Comparison of ENCODE assay signal across 8 cellular contexts in genomic region chr20:10553326-10553984, GRCh38.
DNase-seq lines count a peak whose midpoint lies in the region; ATAC-seq, FAIRE-seq and TF ChIP-seq lines count a peak whose summit lies in the region.

No MANE protein-coding gene starts in this region.

- peaks cover 33 to 35% of the 10 kb centered on the region in 2 donors for H3K4me1 Mint-ChIP-seq in natural killer cell
- peaks cover 19 to 22% of the 10 kb centered on the region in 2 donors for H3K4me1 Mint-ChIP-seq in natural killer cell treated with Interleukin-12 subunit alpha and Interleukin-12 subunit beta and Interleukin-15 and Interleukin-18, amount 100 ng/mL, for 72 hours (ENCODE audit: low read depth in 2 of 2)
- H3K4me1 Mint-ChIP-seq in activated CD4-positive, alpha-beta memory T cell treated with anti-CD3 and anti-CD28 coated beads, Interleukin-2, amount 10 ng/mL, durations not matched to agents 7 days and 5 days, result peaks cover 32% of the 10 kb centered on the region

- ATAC-seq in natural killer cell, result peak; percentile 62 to 80 (median 79)
- no peak for ATAC-seq in natural killer cell treated with Interleukin-12 subunit alpha and Interleukin-12 subunit beta and Interleukin-15 and Interleukin-18, amount 100 ng/mL, for 72 hours
- peak; percentile 51 for ATAC-seq in HG03095 (IDR thresholded peaks at IDR 0.05; ENCODE audit: unreplicated experiment)
- ATAC-seq in pancreas, result peak in 3 of 4 donors; percentile 52 to 71 (median 64)

- WGBS in pancreas, 2 donors, result 33% methylated on average over 5 of the region's 5 CpGs

- POLR2A ChIA-PET in activated CD4-positive, alpha-beta memory T cell treated with anti-CD3 and anti-CD28 coated beads, Interleukin-2, amount 10 ng/mL, durations not matched to agents 7 days and 5 days (lab: Charles Lee), result no interaction called here

- H3K27ac Mint-ChIP-seq in natural killer cell, result no peak overlapping the region
- H3K27ac Mint-ChIP-seq in natural killer cell treated with Interleukin-12 subunit alpha and Interleukin-12 subunit beta and Interleukin-15 and Interleukin-18, amount 100 ng/mL, for 72 hours, result no peak overlapping the region
- H3K27ac Mint-ChIP-seq in activated CD4-positive, alpha-beta memory T cell treated with anti-CD3 and anti-CD28 coated beads, Interleukin-2, amount 10 ng/mL, durations not matched to agents 7 days and 5 days, result no peak overlapping the region

- intact Hi-C loops in natural killer cell (cut with micrococcal nuclease), result loop anchor here (1.0 to 5.0 kb wide), 3 partner anchors 41 to 654 kb away; no protein-coding TSS in a partner anchor
- intact Hi-C loops in pancreas (cut with DNase I), result loop anchor here in 1 of 3 donors (10.0 kb wide), 1 partner anchor 991 kb away; no protein-coding TSS in a partner anchor

- no peaks in the 10 kb centered on the region for H3K36me3 ChIP-seq in pancreas

- H3K4me3 ChIP-seq in pancreas, result no peak overlapping the region

- no peaks in the 10 kb centered on the region for H3K9me3 ChIP-seq in pancreas

- no peaks in the 10 kb centered on the region for H3K9me3 Mint-ChIP-seq in natural killer cell
- H3K9me3 Mint-ChIP-seq in natural killer cell treated with Interleukin-12 subunit alpha and Interleukin-12 subunit beta and Interleukin-15 and Interleukin-18, amount 100 ng/mL, for 72 hours, result no peaks in the 10 kb centered on the region
- no peaks in the 10 kb centered on the region for H3K9me3 Mint-ChIP-seq in activated CD4-positive, alpha-beta memory T cell treated with anti-CD3 and anti-CD28 coated beads, Interleukin-2, amount 10 ng/mL, durations not matched to agents 7 days and 5 days

- no peak overlapping the region for H3K27ac ChIP-seq in pancreas

- H3K4me1 ChIP-seq in pancreas, result peaks cover 12 to 40% (median 27%) of the 10 kb centered on the region in 3 donors

- no peaks in the 10 kb centered on the region for H3K36me3 Mint-ChIP-seq in natural killer cell
- H3K36me3 Mint-ChIP-seq in natural killer cell treated with Interleukin-12 subunit alpha and Interleukin-12 subunit beta and Interleukin-15 and Interleukin-18, amount 100 ng/mL, for 72 hours, result no peaks in the 10 kb centered on the region
- H3K36me3 Mint-ChIP-seq in activated CD4-positive, alpha-beta memory T cell treated with anti-CD3 and anti-CD28 coated beads, Interleukin-2, amount 10 ng/mL, durations not matched to agents 7 days and 5 days (ENCODE audit: low read depth), result no peaks in the 10 kb centered on the region

- FAIRE-seq in pancreas (lab: Jason Lieb, UNC), result peak; percentile 87

- CTCF ChIA-PET in activated CD4-positive, alpha-beta memory T cell treated with anti-CD3 and anti-CD28 coated beads, Interleukin-2, amount 10 ng/mL, durations not matched to agents 7 days and 5 days (lab: Charles Lee), result interaction anchor here (0.7 to 1.8 kb wide), 7 partner anchors 10 to 118 kb away, joined by 3 to 4 read pairs (median 3); no protein-coding TSS in a partner anchor

- no peaks in the 10 kb centered on the region for H3K27me3 Mint-ChIP-seq in natural killer cell (ENCODE audit: low read depth in 2 of 2)
- no peaks in the 10 kb centered on the region for H3K27me3 Mint-ChIP-seq in natural killer cell treated with Interleukin-12 subunit alpha and Interleukin-12 subunit beta and Interleukin-15 and Interleukin-18, amount 100 ng/mL, for 72 hours
- peaks cover 3% of the 10 kb centered on the region for H3K27me3 Mint-ChIP-seq in activated CD4-positive, alpha-beta memory T cell treated with anti-CD3 and anti-CD28 coated beads, Interleukin-2, amount 10 ng/mL, durations not matched to agents 7 days and 5 days

- DNase-seq in natural killer cell (no peak), NCI-H345 treated with DMSO at 0.1 percent for 48 hours (lab: John Stamatoyannopoulos, UW; ENCODE audit: unreplicated experiment) (peak; percentile 64), foreskin melanocyte (peak; percentile 35), pancreas (peak in 5 of 6 donors; percentile 50 to 77 (median 58))
- no peak for DNase-seq in natural killer cell treated with Interleukin-12 subunit alpha and Interleukin-12 subunit beta and Interleukin-15 and Interleukin-18, amount 100 ng/mL, for 72 hours (ENCODE audit: low spot score)
- DNase-seq in activated CD4-positive, alpha-beta memory T cell treated with anti-CD3 and anti-CD28 coated beads, Interleukin-2, amount 10 ng/mL, durations not matched to agents 7 days and 5 days, result peak; percentile 61
- no peak for DNase-seq in activated CD4-positive, CD25-positive, alpha-beta regulatory T cell treated with anti-CD3 and anti-CD28 coated beads, Interleukin-2, amount 50 U/mL, for 72 hours

- no peak overlapping the region for H3K4me3 Mint-ChIP-seq in natural killer cell
- no peak overlapping the region for H3K4me3 Mint-ChIP-seq in natural killer cell treated with Interleukin-12 subunit alpha and Interleukin-12 subunit beta and Interleukin-15 and Interleukin-18, amount 100 ng/mL, for 72 hours
- no peak overlapping the region for H3K4me3 Mint-ChIP-seq in activated CD4-positive, alpha-beta memory T cell treated with anti-CD3 and anti-CD28 coated beads, Interleukin-2, amount 10 ng/mL, durations not matched to agents 7 days and 5 days

- peak; percentile 70 for TF ChIP-seq CTCF in natural killer cell (IDR thresholded peaks at IDR 0.05)
- TF ChIP-seq CTCF in pancreas (IDR thresholded peaks at IDR 0.05), result peak; percentile 35 to 72 (median 62)

- no peaks in the 10 kb centered on the region for H3K27me3 ChIP-seq in pancreas

Comparison
In these comparisons a context has a peak if more than half of its experiments do, and no peak if none do; other contexts are left out.
1. ATAC-seq: peak in natural killer cell (3 of 3), HG03095 (single experiment) and pancreas (3 of 4); none in natural killer cell treated with Interleukin-12 subunit alpha and Interleukin-12 subunit beta and Interleukin-15 and Interleukin-18, amount 100 ng/mL, for 72 hours (0 of 2).
2. DNase-seq: peak in NCI-H345 treated with DMSO at 0.1 percent for 48 hours (single experiment), activated CD4-positive, alpha-beta memory T cell treated with anti-CD3 and anti-CD28 coated beads, Interleukin-2, amount 10 ng/mL, durations not matched to agents 7 days and 5 days (single experiment), foreskin melanocyte (single experiment) and pancreas (5 of 6); none in natural killer cell (single experiment), natural killer cell treated with Interleukin-12 subunit alpha and Interleukin-12 subunit beta and Interleukin-15 and Interleukin-18, amount 100 ng/mL, for 72 hours (single experiment) and activated CD4-positive, CD25-positive, alpha-beta regulatory T cell treated with anti-CD3 and anti-CD28 coated beads, Interleukin-2, amount 50 U/mL, for 72 hours (single experiment).